31 cellular contexts compared by ENCODE assay signal in the genomic region with DNA sequence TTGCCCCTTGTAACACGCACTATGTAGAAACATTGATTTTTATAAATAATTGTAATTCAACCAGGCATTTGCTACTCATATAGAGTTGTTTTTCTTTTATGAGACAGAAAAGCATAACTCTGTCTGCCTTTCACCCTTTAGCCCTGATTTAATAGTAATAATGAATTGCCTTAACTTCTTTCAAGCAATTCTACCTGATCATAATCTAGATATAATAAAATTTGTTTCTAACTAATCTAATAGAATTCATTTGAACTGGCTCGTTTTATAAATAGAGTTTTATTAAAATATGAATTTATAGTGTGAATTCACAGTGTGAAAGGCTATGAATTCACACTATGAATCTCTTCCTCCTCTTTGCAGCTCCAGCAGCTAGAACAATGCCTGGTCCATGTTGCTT.
"Had no signal": no experiment of that assay in that cellular context is flagged by ENCODE, and none has a peak within 500 bp of the region (broad histone marks: within the 10 kb centered on the region; RNA-seq: fewer than 3 reads in every experiment).

No MANE protein-coding gene starts in this region.

- H3K27me3 ChIP-seq: adrenal gland, ascending aorta, body of pancreas, brain microvascular endothelial cell, breast epithelium, cardiac muscle cell had no signal

- DNase-seq: activated effector memory CD4-positive, alpha-beta T cell treated with anti-CD3 and anti-CD28 coated beads, Interleukin-2, amount 50 U/mL, for 16 hours; activated effector memory CD4-positive, alpha-beta T cell treated with Interleukin-2 at 50 U/mL for 16 hours; activated gamma-delta T cell; activated gamma-delta T cell treated with Interleukin-2 at 50 U/mL for 16 hours; activated naive CD4-positive, alpha-beta T cell; activated naive CD4-positive, alpha-beta T cell treated with anti-CD3 and anti-CD28 coated beads for 36 hours; activated naive CD4-positive, alpha-beta T cell treated with anti-CD3 and anti-CD28 coated beads, Interleukin-2, amount 10 ng/mL, durations not matched to agents 7 days and 5 days; activated naive CD4-positive, alpha-beta T cell treated with anti-CD3 and anti-CD28 coated beads, Interleukin-2, amount 50 U/mL, for 16 hours; activated naive CD4-positive, alpha-beta T cell treated with Interleukin-2 at 50 U/mL for 16 hours; activated naive CD8-positive, alpha-beta T cell treated with anti-CD3 and anti-CD28 coated beads for 36 hours; activated naive CD8-positive, alpha-beta T cell treated with anti-CD3 and anti-CD28 coated beads, Interleukin-2, amount 10 ng/mL, durations not matched to agents 7 days and 5 days; activated naive CD8-positive, alpha-beta T cell treated with anti-CD3 and anti-CD28 coated beads, Interleukin-2, amount 50 U/mL, for 24 hours; activated T-cell treated with anti-CD3 and anti-CD28 coated beads, Interleukin-2, amount 50 U/mL, for 24 hours; activated T-cell treated with anti-CD3 and anti-CD28 coated beads, Interleukin-2, amount 50 U/mL, for 4 hours; activated T-cell treated with anti-CD3 and anti-CD28 coated beads, Interleukin-2, amount 50 U/mL, for 48 hours; activated T-cell treated with anti-CD3 and anti-CD28 coated beads, Interleukin-2, amount 50 U/mL, for 72 hours; adrenal gland; amniotic stem cell; amygdala; anterior cingulate cortex; aorta; body of pancreas; brain microvascular endothelial cell; caudate nucleus; central memory CD4-positive, alpha-beta T cell; cerebellar nuclear complex had no signal

- H3K36me3 ChIP-seq: adrenal gland, ascending aorta, brain microvascular endothelial cell, breast epithelium, cardiac muscle cell had no signal

- H3K4me3 ChIP-seq: adrenal gland, ascending aorta, body of pancreas, breast epithelium, cardiac muscle cell had no signal

- H3K9me3 ChIP-seq: adrenal gland, ascending aorta, body of pancreas, breast epithelium had no signal

- ATAC-seq: activated naive CD4-positive, alpha-beta T cell treated with anti-CD3 and anti-CD28 coated beads, Interleukin-2, amount 50 U/mL, for 72 hours; activated naive CD8-positive, alpha-beta T cell treated with anti-CD3 and anti-CD28 coated beads, Interleukin-2, amount 50 U/mL, for 24 hours; activated T-cell treated with anti-CD3 and anti-CD28 coated beads, Interleukin-2, amount 50 U/mL, for 4 hours; activated T-cell treated with anti-CD3 and anti-CD28 coated beads, Interleukin-2, amount 50 U/mL, for 72 hours; activated T-helper 17 cell treated with anti-CD3 and anti-CD28 coated beads, Interleukin-2, amount 50 U/mL, for 72 hours; body of pancreas had no signal

- H3K27ac ChIP-seq: adrenal gland, ascending aorta, body of pancreas, brain microvascular endothelial cell, breast epithelium, cardiac muscle cell had no signal

- H3K4me1 ChIP-seq: adrenal gland, ascending aorta, body of pancreas, breast epithelium had no signal
